8 cellular contexts compared by ENCODE assay signal in the genomic region with DNA sequence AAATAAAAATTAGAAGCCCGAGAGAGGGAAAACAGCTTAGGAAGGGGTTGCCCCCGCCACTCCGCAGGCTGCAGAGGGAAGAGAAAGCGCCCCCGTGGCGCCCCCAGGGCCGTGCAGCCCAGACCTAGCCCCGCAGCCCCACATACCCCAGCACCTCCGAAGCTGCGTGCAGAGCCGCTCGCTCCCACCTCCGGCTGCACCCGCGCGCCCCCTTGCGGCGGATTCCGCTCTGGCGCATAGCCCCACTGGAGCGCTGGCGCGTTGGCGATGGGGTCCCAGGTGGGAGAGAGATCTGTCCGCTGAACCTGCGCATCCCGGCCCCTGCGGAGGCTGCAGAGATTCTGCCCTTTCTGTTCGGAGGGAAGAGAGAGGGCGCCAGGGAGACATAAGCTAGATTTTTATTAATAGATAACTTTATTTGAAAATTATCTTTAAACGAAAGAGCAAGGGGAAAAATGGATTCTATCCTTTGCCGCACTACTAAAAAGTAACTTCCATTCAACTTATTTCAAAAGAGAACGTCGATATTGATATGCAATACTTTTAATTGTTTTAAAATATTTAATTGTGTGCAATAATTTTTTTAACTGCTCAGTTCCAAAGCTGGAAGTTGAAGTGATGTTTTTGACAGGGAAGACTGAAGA. TPM values are rescaled to one million over a fixed set of nuclear protein-coding genes. Genes with fewer than 3 reads are reported as not detected.
A peak's percentile ranks its signal among the peaks of the same experiment; 100 is the strongest.
DNase-seq lines count a peak whose midpoint lies in the region; ATAC-seq and TF ChIP-seq lines count a peak whose summit lies in the region.

No MANE protein-coding gene starts in this region.

- no peaks in the 10 kb centered on the region for H3K9me3 ChIP-seq in CD8-positive, alpha-beta memory T cell (ENCODE audit: low read length)
- H3K9me3 ChIP-seq in osteoblast (ENCODE audit: low read depth, low read length) (no peaks in the 10 kb centered on the region), thoracic aorta (no peaks in the 10 kb centered on the region)

- peak overlapping the region; percentile 79 for H3K4me2 ChIP-seq in osteoblast (ENCODE audit: insufficient read depth, low read length)

- peak overlapping the region in 3 of 7 donors; percentile 13 to 44 (median 34) for H3K4me3 Mint-ChIP-seq in CD8-positive, alpha-beta memory T cell
- H3K4me3 Mint-ChIP-seq in activated T-helper 17 cell treated with anti-CD3 and anti-CD28 coated beads, Interleukin-2, amount 50 U/mL, for 72 hours = peak overlapping the region; percentile 58

- peak; percentile 98 for ATAC-seq in GM19438 (IDR thresholded peaks at IDR 0.05; ENCODE audit: low read depth, unreplicated experiment)
- ATAC-seq in HG03469 (IDR thresholded peaks at IDR 0.05; ENCODE audit: unreplicated experiment) = peak; percentile 99
- ATAC-seq in activated T-helper 17 cell treated with anti-CD3 and anti-CD28 coated beads, Interleukin-2, amount 50 U/mL, for 72 hours (replicated peaks) = peak; percentile 100
- no peak for ATAC-seq in thoracic aorta (ENCODE audit: insufficient number of reproducible peaks, low FRiP score, low read depth)

- no peak overlapping the region for H3K27ac ChIP-seq in CD8-positive, alpha-beta memory T cell (ENCODE audit: low read depth, low read length)
- no peak overlapping the region for H3K27ac ChIP-seq in osteoblast (ENCODE audit: low read depth, low read length)
- no peak overlapping the region for H3K27ac ChIP-seq in thoracic aorta

- no peak overlapping the region for H3K27ac Mint-ChIP-seq in CD8-positive, alpha-beta memory T cell
- no peak overlapping the region for H3K27ac Mint-ChIP-seq in activated T-helper 17 cell treated with anti-CD3 and anti-CD28 coated beads, Interleukin-2, amount 50 U/mL, for 72 hours

- H3K27me3 ChIP-seq in CD8-positive, alpha-beta memory T cell (ENCODE audit: insufficient read depth, low read length, poor library complexity, severe bottlenecking) = peaks cover 10% of the 10 kb centered on the region
- H3K27me3 ChIP-seq in osteoblast (ENCODE audit: insufficient read depth, low read length) (peaks cover 30% of the 10 kb centered on the region), thoracic aorta (replicated peaks; ENCODE audit: insufficient read depth) (no peaks in the 10 kb centered on the region)

- peaks cover 20 to 60% of the 10 kb centered on the region in 2 donors for H3K27me3 Mint-ChIP-seq in CD8-positive, alpha-beta memory T cell
- H3K27me3 Mint-ChIP-seq in activated T-helper 17 cell treated with anti-CD3 and anti-CD28 coated beads, Interleukin-2, amount 50 U/mL, for 72 hours = peaks cover 22% of the 10 kb centered on the region

- TF ChIP-seq CTCF in foreskin fibroblast (IDR thresholded peaks at IDR 0.05; ENCODE audit: low read depth, low read length) (peak; percentile 98), osteoblast (IDR thresholded peaks at IDR 0.05; ENCODE audit: extremely low read depth, low read depth, low read length) (peak; percentile 81), thoracic aorta (IDR thresholded peaks at IDR 0.05) (peak; percentile 96)

- H3K4me1 Mint-ChIP-seq in CD8-positive, alpha-beta memory T cell = peaks cover 5 to 21% (median 14%) of the 10 kb centered on the region in 3 donors
- H3K4me1 Mint-ChIP-seq in activated T-helper 17 cell treated with anti-CD3 and anti-CD28 coated beads, Interleukin-2, amount 50 U/mL, for 72 hours = peaks cover 6% of the 10 kb centered on the region

- no peaks in the 10 kb centered on the region for H3K36me3 Mint-ChIP-seq in CD8-positive, alpha-beta memory T cell
- no peaks in the 10 kb centered on the region for H3K36me3 Mint-ChIP-seq in activated T-helper 17 cell treated with anti-CD3 and anti-CD28 coated beads, Interleukin-2, amount 50 U/mL, for 72 hours (ENCODE audit: low read depth)

- H3K4me3 ChIP-seq in CD8-positive, alpha-beta memory T cell (ENCODE audit: low read length) = no peak overlapping the region
- H3K4me3 ChIP-seq in foreskin fibroblast (ENCODE audit: low read depth in 1 of 2, low read length in 2 of 2) (peak overlapping the region; percentile 27 to 43), osteoblast (ENCODE audit: insufficient read depth, low read length) (peak overlapping the region; percentile 53), thoracic aorta (peak overlapping the region; percentile 64)

- peaks cover 0 to 2% (median 0%) of the 10 kb centered on the region in 5 donors for H3K9me3 Mint-ChIP-seq in CD8-positive, alpha-beta memory T cell
- H3K9me3 Mint-ChIP-seq in activated T-helper 17 cell treated with anti-CD3 and anti-CD28 coated beads, Interleukin-2, amount 50 U/mL, for 72 hours = no peaks in the 10 kb centered on the region

- H3K79me2 ChIP-seq in osteoblast (ENCODE audit: insufficient read depth, low read length) = no peaks in the 10 kb centered on the region

- H4K20me1 ChIP-seq in osteoblast (ENCODE audit: insufficient read depth, low read length) = no peaks in the 10 kb centered on the region

- no peaks in the 10 kb centered on the region for H3K36me3 ChIP-seq in CD8-positive, alpha-beta memory T cell (ENCODE audit: insufficient read depth, low read length)
- no peaks in the 10 kb centered on the region for H3K36me3 ChIP-seq in osteoblast (ENCODE audit: insufficient read depth, low read length)
- no peaks in the 10 kb centered on the region for H3K36me3 ChIP-seq in thoracic aorta

- CTCF ChIA-PET in CD8-positive, alpha-beta memory T cell (lab: Charles Lee) = interaction anchor here (0.6 to 6.0 kb wide), 22 partner anchors 9 to 1447 kb away, joined by 3 to 71 read pairs (median 4); a partner anchor contains a TSS

- no peaks in the 10 kb centered on the region for H3K4me1 ChIP-seq in CD8-positive, alpha-beta memory T cell (ENCODE audit: insufficient read depth, low read length)
- peaks cover 3% of the 10 kb centered on the region for H3K4me1 ChIP-seq in osteoblast (ENCODE audit: insufficient read depth, low read length)
- H3K4me1 ChIP-seq in thoracic aorta (ENCODE audit: control insufficient read depth in 1 of 2, low read depth in 2 of 2) = peaks cover 0 to 6% of the 10 kb centered on the region in 2 donors

- peak overlapping the region; percentile 45 for H2AFZ ChIP-seq in osteoblast (ENCODE audit: low read length)

- POLR2A ChIA-PET in CD8-positive, alpha-beta memory T cell (lab: Charles Lee) = interaction anchor here (0.9 to 1.4 kb wide), 2 partner anchors 11 to 95 kb away, joined by 3 to 7 read pairs; a partner anchor contains a TSS

- DNase-seq in CD8-positive, alpha-beta memory T cell = peak; percentile 75 to 87 (median 83)
- DNase-seq in foreskin fibroblast (peak; percentile 32 to 81), osteoblast (ENCODE audit: insufficient read length, low spot score, missing footprints) (peak; percentile 96), thoracic aorta (ENCODE audit: low spot score) (no peak)

TF ChIP-seq in PFSK-1, 5 proteins besides CTCF, POLR2A, EP300 and RAD21:
- TF ChIP-seq POLR2AphosphoS5 (IDR thresholded peaks at IDR 0.05; ENCODE audit: low read depth, low read length) (no peak), TAF1 (IDR thresholded peaks at IDR 0.05; ENCODE audit: borderline replicate concordance, insufficient read depth, low read length) (no peak), SIN3A (IDR thresholded peaks at IDR 0.05; ENCODE audit: borderline replicate concordance, insufficient read depth, low read length) (no peak), FOXP2 (optimal IDR thresholded peaks at IDR 0.05; ENCODE audit: borderline replicate concordance, extremely low read depth, extremely low read length, insufficient read depth) (peak; percentile 51)
- TF ChIP-seq, protein P1, sequence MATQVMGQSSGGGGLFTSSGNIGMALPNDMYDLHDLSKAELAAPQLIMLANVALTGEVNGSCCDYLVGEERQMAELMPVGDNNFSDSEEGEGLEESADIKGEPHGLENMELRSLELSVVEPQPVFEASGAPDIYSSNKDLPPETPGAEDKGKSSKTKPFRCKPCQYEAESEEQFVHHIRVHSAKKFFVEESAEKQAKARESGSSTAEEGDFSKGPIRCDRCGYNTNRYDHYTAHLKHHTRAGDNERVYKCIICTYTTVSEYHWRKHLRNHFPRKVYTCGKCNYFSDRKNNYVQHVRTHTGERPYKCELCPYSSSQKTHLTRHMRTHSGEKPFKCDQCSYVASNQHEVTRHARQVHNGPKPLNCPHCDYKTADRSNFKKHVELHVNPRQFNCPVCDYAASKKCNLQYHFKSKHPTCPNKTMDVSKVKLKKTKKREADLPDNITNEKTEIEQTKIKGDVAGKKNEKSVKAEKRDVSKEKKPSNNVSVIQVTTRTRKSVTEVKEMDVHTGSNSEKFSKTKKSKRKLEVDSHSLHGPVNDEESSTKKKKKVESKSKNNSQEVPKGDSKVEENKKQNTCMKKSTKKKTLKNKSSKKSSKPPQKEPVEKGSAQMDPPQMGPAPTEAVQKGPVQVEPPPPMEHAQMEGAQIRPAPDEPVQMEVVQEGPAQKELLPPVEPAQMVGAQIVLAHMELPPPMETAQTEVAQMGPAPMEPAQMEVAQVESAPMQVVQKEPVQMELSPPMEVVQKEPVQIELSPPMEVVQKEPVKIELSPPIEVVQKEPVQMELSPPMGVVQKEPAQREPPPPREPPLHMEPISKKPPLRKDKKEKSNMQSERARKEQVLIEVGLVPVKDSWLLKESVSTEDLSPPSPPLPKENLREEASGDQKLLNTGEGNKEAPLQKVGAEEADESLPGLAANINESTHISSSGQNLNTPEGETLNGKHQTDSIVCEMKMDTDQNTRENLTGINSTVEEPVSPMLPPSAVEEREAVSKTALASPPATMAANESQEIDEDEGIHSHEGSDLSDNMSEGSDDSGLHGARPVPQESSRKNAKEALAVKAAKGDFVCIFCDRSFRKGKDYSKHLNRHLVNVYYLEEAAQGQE (IDR thresholded peaks at IDR 0.05; ENCODE audit: insufficient read depth in 1 of 2, low read depth in 2 of 2, low read length in 2 of 2) = no peak

RNA-seq across cellular contexts. Expression of a gene that starts 11.7 kb away (rescaled TPM):
- total RNA-seq in CD8-positive, alpha-beta memory T cell = 10 to 100 TPM; 14.0 to 15.9 TPM
- polyA plus RNA-seq in CD8-positive, alpha-beta memory T cell = 12.0 TPM
- 4.5 TPM for polyA plus RNA-seq in PFSK-1 (2012; ENCODE audit: insufficient read length, low read depth)
- 10 to 100 TPM in 1 of 2 donors, 1 to 10 TPM in 1; 9.9 to 29.0 TPM for total RNA-seq in activated T-helper 17 cell treated with anti-CD3 and anti-CD28 coated beads, Interleukin-2, amount 50 U/mL, for 72 hours
- 42.0 and 45.1 TPM in 2 replicates for total RNA-seq in osteoblast
- 10 to 100 TPM; 21.4 to 29.1 TPM for total RNA-seq in thoracic aorta

RNA-seq across cellular contexts. Expression of a gene that starts 31.9 kb away (rescaled TPM):
- total RNA-seq in CD8-positive, alpha-beta memory T cell = not detected
- polyA plus RNA-seq in CD8-positive, alpha-beta memory T cell = not detected
- not detected for polyA plus RNA-seq in PFSK-1 (2012; ENCODE audit: insufficient read length, low read depth)
- total RNA-seq in activated T-helper 17 cell treated with anti-CD3 and anti-CD28 coated beads, Interleukin-2, amount 50 U/mL, for 72 hours = not detected
- total RNA-seq in osteoblast (not detected in 2 replicates), thoracic aorta (not detected)

RNA-seq across cellular contexts. Expression of a gene that starts 46.8 kb away (rescaled TPM):
- total RNA-seq in CD8-positive, alpha-beta memory T cell = 10 to 100 TPM; 41.7 to 45.0 TPM
- 34.5 TPM for polyA plus RNA-seq in CD8-positive, alpha-beta memory T cell
- polyA plus RNA-seq in PFSK-1 (2012; ENCODE audit: insufficient read length, low read depth) = 13.3 TPM
- total RNA-seq in activated T-helper 17 cell treated with anti-CD3 and anti-CD28 coated beads, Interleukin-2, amount 50 U/mL, for 72 hours = 10 to 100 TPM; 38.9 to 53.3 TPM
- total RNA-seq in osteoblast (69.2 and 76.0 TPM in 2 replicates), thoracic aorta (100 to 1,000 TPM; 111 to 119 TPM)
